Comparison of ENCODE assay signal across 23 cellular contexts in the genomic region with DNA sequence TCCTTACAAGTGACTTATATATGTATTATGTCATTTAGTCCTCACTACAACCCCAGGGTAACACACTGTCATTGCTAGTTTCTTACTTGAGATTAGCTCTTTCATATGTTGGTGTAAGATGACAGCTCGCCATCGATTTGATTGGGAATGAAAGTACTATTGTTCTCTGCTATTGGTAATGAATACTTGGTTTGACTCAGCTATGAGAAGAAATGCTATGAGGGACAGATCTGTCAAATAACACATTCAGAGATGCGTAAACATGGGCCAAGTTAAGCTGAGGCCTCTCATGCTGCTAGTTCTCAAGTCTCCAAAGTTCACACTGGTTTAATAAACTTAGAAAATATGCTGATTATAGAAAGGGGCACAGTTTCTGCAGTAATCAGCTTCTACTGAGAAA.
DNase-seq lines count a peak whose midpoint lies in the region; ATAC-seq and TF ChIP-seq lines count a peak whose summit lies in the region.
"Had no signal": no experiment of that assay in that cellular context is flagged by ENCODE, and none has a peak within 500 bp of the region (broad histone marks: within the 10 kb centered on the region; RNA-seq: fewer than 3 reads in every experiment).

No MANE protein-coding gene starts in this region.

- 77 to 81% methylated on average over 3 of the region's 3 CpGs for WGBS in lung, 2 donors
- 82 to 88% (median 84%) methylated on average over 3 of the region's 3 CpGs for WGBS in heart left ventricle, 4 donors
- WGBS in endodermal cell (ENCODE audit: insufficient coverage in 1 of 2, insufficient read length in 1 of 2), 2 experiments: 83 to 90% methylated on average over 3 of the region's 3 CpGs
- WGBS in spleen, 5 donors: 81 to 95% (median 88%) methylated on average over 3 of the region's 3 CpGs

- H3K4me3 ChIP-seq in dorsolateral prefrontal cortex (peak overlapping the region in 2 of 59 donors; percentile 1 to 12), lung (no peak overlapping the region), heart left ventricle (no peak overlapping the region), endodermal cell (ENCODE audit: low read length) (no peak overlapping the region), spleen (no peak overlapping the region)
- H3K4me3 ChIP-seq: BLaER1 treated with 17β-estradiol and CSF1 and Interleukin-3, amounts not matched to agents 10 nM and 100 nM; K562 had no signal

- H3K9me3 ChIP-seq in lung (ENCODE audit: control insufficient read depth in 2 of 2, insufficient read depth in 1 of 2, low read length in 1 of 2) (no peaks in the 10 kb centered on the region), heart left ventricle (no peaks in the 10 kb centered on the region), endodermal cell (ENCODE audit: control insufficient read depth, low read length) (no peaks in the 10 kb centered on the region), spleen (no peaks in the 10 kb centered on the region)
- H3K9me3 ChIP-seq: BLaER1 treated with 17β-estradiol and CSF1 and Interleukin-3, amounts not matched to agents 10 nM and 100 nM; SK-N-SH had no signal

- peaks cover 0 to 11% of the 10 kb centered on the region in 2 donors for H3K4me1 ChIP-seq in lung (ENCODE audit: control insufficient read depth in 2 of 2, insufficient read depth in 2 of 2, low read length in 2 of 2)
- H3K4me1 ChIP-seq in heart left ventricle: peaks cover 0 to 19% (median 15%) of the 10 kb centered on the region in 12 donors
- H3K4me1 ChIP-seq in endodermal cell (ENCODE audit: control insufficient read depth, insufficient read depth, low read length): no peaks in the 10 kb centered on the region
- H3K4me1 ChIP-seq in spleen: peaks cover 0 to 3% (median 0%) of the 10 kb centered on the region in 6 donors

- no peaks in the 10 kb centered on the region for H3K4me1 Mint-ChIP-seq in stimulated activated effector memory CD8-positive, alpha-beta T cell treated with anti-CD3 and anti-CD28 coated beads, Interleukin-12 subunit alpha, Interleukin-12 subunit beta, amount 100 ng/mL, for 72 hours
- peaks cover 13% of the 10 kb centered on the region for H3K4me1 Mint-ChIP-seq in endodermal cell

- no peaks in the 10 kb centered on the region for H3K9me3 Mint-ChIP-seq in stimulated activated effector memory CD8-positive, alpha-beta T cell treated with anti-CD3 and anti-CD28 coated beads, Interleukin-12 subunit alpha, Interleukin-12 subunit beta, amount 100 ng/mL, for 72 hours
- H3K9me3 Mint-ChIP-seq in endodermal cell: no peaks in the 10 kb centered on the region
- H3K9me3 Mint-ChIP-seq: CD4-positive, alpha-beta T cell had no signal

- intact Hi-C loops in dorsolateral prefrontal cortex (cut with DNase I): loop anchor here (10.0 kb wide), 2 partner anchors 115 to 145 kb away; a partner anchor contains a TSS
- intact Hi-C loops in heart left ventricle (cut with DNase I): loop anchor here in 2 of 10 donors (10.0 kb wide), 3 partner anchors 55 to 345 kb away; no protein-coding TSS in a partner anchor
- intact Hi-C loops in spleen (cut with DNase I; ENCODE audit: low total_unique reads): no loop called here

- TF ChIP-seq CTCF in dorsolateral prefrontal cortex (IDR thresholded peaks at IDR 0.05 in 54 of 56, conservative IDR thresholded peaks at IDR 0.05 in 2 of 56; ENCODE audit: low read depth in 1 of 56, partially characterized antibody in 56 of 56) (no peak), lung (IDR thresholded peaks at IDR 0.05; ENCODE audit: control extremely low read depth, extremely low read depth) (no peak), heart left ventricle (IDR thresholded peaks at IDR 0.05) (no peak), endodermal cell (conservative IDR thresholded peaks at IDR 0.05) (no peak), spleen (IDR thresholded peaks at IDR 0.05 in 8 of 11, conservative IDR thresholded peaks at IDR 0.05 in 3 of 11) (no peak)

- H3K4me3 Mint-ChIP-seq in stimulated activated effector memory CD8-positive, alpha-beta T cell treated with anti-CD3 and anti-CD28 coated beads, Interleukin-12 subunit alpha, Interleukin-12 subunit beta, amount 100 ng/mL, for 72 hours: no peak overlapping the region
- H3K4me3 Mint-ChIP-seq in endodermal cell: no peak overlapping the region
- H3K4me3 Mint-ChIP-seq: CD4-positive, alpha-beta T cell had no signal

- DNase-seq in Ammon's horn (ENCODE audit: low spot score): peak; percentile 14
- no peak for DNase-seq in dorsolateral prefrontal cortex
- no peak for DNase-seq in lung (ENCODE audit: low spot score)
- no peak for DNase-seq in stimulated activated effector memory CD8-positive, alpha-beta T cell treated with anti-CD3 and anti-CD28 coated beads, Interleukin-12 subunit alpha, Interleukin-12 subunit beta, amount 100 ng/mL, for 72 hours (ENCODE audit: low spot score in 2 of 2)
- DNase-seq in heart left ventricle: no peak
- no peak for DNase-seq in endodermal cell
- no peak for DNase-seq in spleen
- DNase-seq: 8988T; CD4-positive, alpha-beta T cell; DMS53; Kasumi-1; NCI-H1092 treated with DMSO at 0.1 percent for 48 hours; NCI-H1436; NCI-H187; NCI-H446; NCI-H524 treated with DMSO at 0.1 percent for 48 hours; NCI-H774; SIG-M5; SK-N-SH had no signal

- no peaks in the 10 kb centered on the region for H3K27me3 Mint-ChIP-seq in endodermal cell (ENCODE audit: insufficient read depth)

- no peak overlapping the region for H3K9ac ChIP-seq in endodermal cell (ENCODE audit: extremely low read depth, low read length, poor library complexity, severe bottlenecking)
- H3K9ac ChIP-seq: BLaER1 treated with 17β-estradiol and CSF1 and Interleukin-3, amounts not matched to agents 10 nM and 100 nM; SK-N-SH had no signal

- H3K27me3 ChIP-seq in dorsolateral prefrontal cortex: no peaks in the 10 kb centered on the region
- H3K27me3 ChIP-seq in lung (ENCODE audit: control insufficient read depth, insufficient read depth): no peaks in the 10 kb centered on the region
- H3K27me3 ChIP-seq in heart left ventricle: no peaks in the 10 kb centered on the region
- H3K27me3 ChIP-seq in endodermal cell (ENCODE audit: control insufficient read depth, insufficient read depth, low read length, poor library complexity, severe bottlenecking): no peaks in the 10 kb centered on the region
- H3K27me3 ChIP-seq in spleen (replicated peaks in 1 of 7): no peaks in the 10 kb centered on the region
- H3K27me3 ChIP-seq: BLaER1 treated with 17β-estradiol and CSF1 and Interleukin-3, amounts not matched to agents 10 nM and 100 nM had no signal

- H3K36me3 ChIP-seq in lung (ENCODE audit: control insufficient read depth in 2 of 2, insufficient read depth in 2 of 2, low read length in 2 of 2) (no peaks in the 10 kb centered on the region), heart left ventricle (no peaks in the 10 kb centered on the region), endodermal cell (ENCODE audit: control insufficient read depth, insufficient read depth, low read length) (no peaks in the 10 kb centered on the region), spleen (no peaks in the 10 kb centered on the region)
- H3K36me3 ChIP-seq: BLaER1 treated with 17β-estradiol and CSF1 and Interleukin-3, amounts not matched to agents 10 nM and 100 nM had no signal

- TF ChIP-seq POLR2A in heart left ventricle (IDR thresholded peaks at IDR 0.05) (no peak), spleen (IDR thresholded peaks at IDR 0.05) (no peak)

- H3K27ac Mint-ChIP-seq in stimulated activated effector memory CD8-positive, alpha-beta T cell treated with anti-CD3 and anti-CD28 coated beads, Interleukin-12 subunit alpha, Interleukin-12 subunit beta, amount 100 ng/mL, for 72 hours: no peak overlapping the region
- H3K27ac Mint-ChIP-seq in endodermal cell: no peak overlapping the region
- H3K27ac Mint-ChIP-seq: CD4-positive, alpha-beta T cell had no signal

- H3K36me3 Mint-ChIP-seq in stimulated activated effector memory CD8-positive, alpha-beta T cell treated with anti-CD3 and anti-CD28 coated beads, Interleukin-12 subunit alpha, Interleukin-12 subunit beta, amount 100 ng/mL, for 72 hours: no peaks in the 10 kb centered on the region
- H3K36me3 Mint-ChIP-seq in endodermal cell (ENCODE audit: low read depth): no peaks in the 10 kb centered on the region

- H3K27ac ChIP-seq in dorsolateral prefrontal cortex (peak overlapping the region in 33 of 59 donors; percentile 3 to 87 (median 65)), lung (ENCODE audit: low read depth in 1 of 2, low read length in 1 of 2) (no peak overlapping the region), heart left ventricle (no peak overlapping the region), endodermal cell (ENCODE audit: low read depth, low read length) (no peak overlapping the region), spleen (no peak overlapping the region)
- H3K27ac ChIP-seq: BLaER1 treated with 17β-estradiol and CSF1 and Interleukin-3, amounts not matched to agents 10 nM and 100 nM had no signal

- ATAC-seq in lung (ENCODE audit: insufficient read depth, low FRiP score) (peak; percentile 10), heart left ventricle (no peak), GM18867 (IDR thresholded peaks at IDR 0.05; ENCODE audit: unreplicated experiment) (no peak)
- peak; percentile 61 for ATAC-seq in stimulated activated effector memory CD8-positive, alpha-beta T cell treated with anti-CD3 and anti-CD28 coated beads, Interleukin-12 subunit alpha, Interleukin-12 subunit beta, amount 100 ng/mL, for 72 hours
- ATAC-seq: HepG2, K562 had no signal

Comparison
In these comparisons a context has a peak if more than half of its experiments do, and no peak if none do; other contexts are left out.
1. H3K27ac ChIP-seq: peak in dorsolateral prefrontal cortex (33 of 59); none in lung (0 of 2), heart left ventricle (0 of 12), endodermal cell (single experiment) and spleen (0 of 8).
2. ATAC-seq: peak in lung (single experiment) and stimulated activated effector memory CD8-positive, alpha-beta T cell treated with anti-CD3 and anti-CD28 coated beads, Interleukin-12 subunit alpha, Interleukin-12 subunit beta, amount 100 ng/mL, for 72 hours (single experiment); none in heart left ventricle (0 of 4) and GM18867 (single experiment).